Comparison of ENCODE assay signal across 31 cellular contexts in genomic region chr11:1462576-1462975, GRCh38.
"Had no signal": no experiment of that assay in that cellular context is flagged by ENCODE, and none has a peak within 500 bp of the region (broad histone marks: within the 10 kb centered on the region; RNA-seq: fewer than 3 reads in every experiment).

No MANE protein-coding gene starts in this region.

- H3K9me3 ChIP-seq: ascending aorta, body of pancreas, MG63, Peyer's patch, SJCRH30, SK-N-SH had no signal

- DNase-seq: activated CD4-positive, alpha-beta memory T cell treated with anti-CD3 and anti-CD28 coated beads for 36 hours; activated CD4-positive, alpha-beta T cell treated with anti-CD3 and anti-CD28 coated beads, Interleukin-2, amount 10 ng/mL, durations not matched to agents 7 days and 5 days; activated CD4-positive, CD25-positive, alpha-beta regulatory T cell; activated CD8-positive, alpha-beta memory T cell treated with anti-CD3 and anti-CD28 coated beads for 24 hours; activated effector memory CD4-positive, alpha-beta T cell treated with anti-CD3 and anti-CD28 coated beads, Interleukin-2, amount 50 U/mL, for 16 hours; activated naive CD4-positive, alpha-beta T cell treated with Interleukin-2 at 50 U/mL for 16 hours; activated naive CD8-positive, alpha-beta T cell treated with anti-CD3 and anti-CD28 coated beads, Interleukin-2, amount 50 U/mL, for 24 hours; activated T-cell treated with anti-CD3 and anti-CD28 coated beads, Interleukin-2, amount 50 U/mL, for 4 hours; amniotic stem cell; body of pancreas; MG63; MV-4-11; NCI-H1092 treated with DMSO at 0.1 percent for 48 hours; NCI-H1417 treated with DMSO at 0.1 percent for 48 hours; NCI-H1694; NCI-H2029; NCI-H2107; NCI-H2171 treated with DMSO at 0.1 percent for 48 hours; NCI-H226; NCI-H526 treated with DMSO at 0.1 percent for 48 hours; NCI-H82; OCI-M1; Peyer's patch; Right ventricle myocardium superior; SJCRH30; SK-N-SH; T-helper 1 cell had no signal

- H3K27ac Mint-ChIP-seq: activated CD4-positive, alpha-beta memory T cell treated with anti-CD3 and anti-CD28 coated beads for 36 hours; activated CD4-positive, alpha-beta T cell treated with anti-CD3 and anti-CD28 coated beads, Interleukin-2, amount 10 ng/mL, durations not matched to agents 7 days and 5 days; activated naive CD4-positive, alpha-beta T cell treated with anti-CD3 and anti-CD28 coated beads, Interleukin-2, amount 50 U/mL, for 72 hours; activated naive CD8-positive, alpha-beta T cell treated with anti-CD3 and anti-CD28 coated beads, Interleukin-2, amount 50 U/mL, for 24 hours had no signal

- H3K9me3 Mint-ChIP-seq: activated CD4-positive, alpha-beta memory T cell treated with anti-CD3 and anti-CD28 coated beads for 36 hours; activated CD4-positive, alpha-beta T cell treated with anti-CD3 and anti-CD28 coated beads, Interleukin-2, amount 10 ng/mL, durations not matched to agents 7 days and 5 days; activated naive CD4-positive, alpha-beta T cell treated with anti-CD3 and anti-CD28 coated beads, Interleukin-2, amount 50 U/mL, for 72 hours; activated naive CD8-positive, alpha-beta T cell treated with anti-CD3 and anti-CD28 coated beads, Interleukin-2, amount 50 U/mL, for 24 hours; activated T-cell treated with anti-CD3 and anti-CD28 coated beads, Interleukin-2, amount 50 U/mL, for 4 hours had no signal

- H3K27ac ChIP-seq: body of pancreas, RWPE1, SJCRH30, VCaP had no signal

- ATAC-seq: activated naive CD4-positive, alpha-beta T cell treated with anti-CD3 and anti-CD28 coated beads, Interleukin-2, amount 50 U/mL, for 72 hours; activated naive CD8-positive, alpha-beta T cell treated with anti-CD3 and anti-CD28 coated beads, Interleukin-2, amount 50 U/mL, for 24 hours; activated T-cell treated with anti-CD3 and anti-CD28 coated beads, Interleukin-2, amount 50 U/mL, for 4 hours; body of pancreas had no signal

- H3K4me3 ChIP-seq: ascending aorta, body of pancreas, MG63, Peyer's patch, SJCRH30 had no signal

- H3K4me1 ChIP-seq: SJCRH30 had no signal

- H3K4me1 Mint-ChIP-seq: activated CD4-positive, alpha-beta T cell treated with anti-CD3 and anti-CD28 coated beads, Interleukin-2, amount 10 ng/mL, durations not matched to agents 7 days and 5 days; activated naive CD8-positive, alpha-beta T cell treated with anti-CD3 and anti-CD28 coated beads, Interleukin-2, amount 50 U/mL, for 24 hours had no signal

- H3K27me3 Mint-ChIP-seq: activated CD4-positive, alpha-beta memory T cell treated with anti-CD3 and anti-CD28 coated beads for 36 hours; activated CD4-positive, alpha-beta T cell treated with anti-CD3 and anti-CD28 coated beads, Interleukin-2, amount 10 ng/mL, durations not matched to agents 7 days and 5 days; activated naive CD8-positive, alpha-beta T cell treated with anti-CD3 and anti-CD28 coated beads, Interleukin-2, amount 50 U/mL, for 24 hours had no signal

- H3K4me2 ChIP-seq: SK-N-SH had no signal

- H3K36me3 ChIP-seq: MG63, Peyer's patch, SJCRH30 had no signal

- H3K9ac ChIP-seq: SK-N-SH had no signal

- H3K36me3 Mint-ChIP-seq: activated CD4-positive, alpha-beta memory T cell treated with anti-CD3 and anti-CD28 coated beads for 36 hours; activated naive CD4-positive, alpha-beta T cell treated with anti-CD3 and anti-CD28 coated beads, Interleukin-2, amount 50 U/mL, for 72 hours had no signal

- H3K27me3 ChIP-seq: ascending aorta, body of pancreas, MG63, Peyer's patch, SJCRH30 had no signal

- H3K4me3 Mint-ChIP-seq: activated CD4-positive, alpha-beta memory T cell treated with anti-CD3 and anti-CD28 coated beads for 36 hours; activated CD4-positive, alpha-beta T cell treated with anti-CD3 and anti-CD28 coated beads, Interleukin-2, amount 10 ng/mL, durations not matched to agents 7 days and 5 days; activated naive CD8-positive, alpha-beta T cell treated with anti-CD3 and anti-CD28 coated beads, Interleukin-2, amount 50 U/mL, for 24 hours; activated T-cell treated with anti-CD3 and anti-CD28 coated beads, Interleukin-2, amount 50 U/mL, for 4 hours had no signal
